ENCODE assay signal across 8 cellular contexts in the genomic region with DNA sequence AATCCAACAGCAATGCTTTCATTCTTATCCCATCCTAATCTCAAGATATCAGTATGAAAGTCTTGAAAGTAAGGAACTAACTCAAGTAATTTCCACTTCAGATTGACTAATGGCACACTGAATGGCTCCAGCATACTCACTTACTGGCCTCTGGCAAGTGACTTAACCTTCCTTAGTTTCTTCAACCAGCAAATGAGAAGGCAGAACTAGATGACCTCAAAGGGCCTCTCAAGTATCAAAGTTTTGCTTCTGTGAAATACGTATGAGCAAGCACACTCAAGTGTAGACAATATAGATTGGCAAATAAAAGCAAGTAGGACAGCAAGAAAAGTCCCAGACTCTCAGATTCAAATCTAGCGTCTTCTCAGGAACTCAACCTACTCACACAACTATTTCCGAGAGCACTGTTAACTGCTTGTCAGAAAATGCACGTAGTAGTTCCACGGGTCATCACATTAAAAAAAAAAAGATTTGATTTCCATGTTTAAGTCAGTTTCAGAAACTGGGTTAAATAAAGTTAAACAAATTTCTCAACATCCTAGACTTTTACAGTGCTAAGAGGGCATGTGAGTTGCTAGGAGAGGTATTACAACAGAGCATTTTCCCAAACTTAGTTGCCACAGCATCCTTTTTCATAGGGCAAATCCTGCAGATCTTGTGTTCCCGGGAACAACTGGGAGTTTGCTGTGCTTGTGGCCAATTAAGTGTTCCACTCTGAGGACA.
DNase-seq lines count a peak whose midpoint lies in the region; ATAC-seq, FAIRE-seq and TF ChIP-seq lines count a peak whose summit lies in the region.

No MANE protein-coding gene starts in this region.

- H3K4me1 ChIP-seq in HEK293 (ENCODE audit: control insufficient read depth, insufficient read depth, low read length) = peaks cover 12% of the 10 kb centered on the region
- peaks cover 19 to 23% of the 10 kb centered on the region in 2 donors for H3K4me1 ChIP-seq in lung (ENCODE audit: control insufficient read depth in 2 of 2, insufficient read depth in 2 of 2, low read length in 2 of 2)

- peaks cover 11% of the 10 kb centered on the region for H3K36me3 Mint-ChIP-seq in activated naive CD8-positive, alpha-beta T cell

- FAIRE-seq in urothelium cell line (lab: Jason Lieb, UNC) = no peak

- TF ChIP-seq CTCF in HEK293 (tag by site-specific recombination; IDR thresholded peaks at IDR 0.05) (no peak), lung (IDR thresholded peaks at IDR 0.05; ENCODE audit: control extremely low read depth, extremely low read depth) (no peak)

- CTCF ChIA-PET in HEK293 (lab: Yijun Ruan, JAX) = interaction anchor here (1.7 kb wide), 1 partner anchor 96 kb away, joined by 5 read pairs; no protein-coding TSS in a partner anchor

- no peaks in the 10 kb centered on the region for H3K27me3 Mint-ChIP-seq in activated naive CD8-positive, alpha-beta T cell

- 38 to 43% methylated on average over 6 of the region's 6 CpGs for WGBS in lung, 2 donors

- DNase-seq in AML-193 (lab: John Stamatoyannopoulos, UW) (peak; percentile 22 to 54), lung (ENCODE audit: low spot score) (no peak), urothelium cell line (ENCODE audit: low spot score) (no peak)

- POLR2A ChIA-PET in HEK293 (lab: Yijun Ruan, JAX) = no interaction called here

- peak overlapping the region; percentile 98 for H3K27ac Mint-ChIP-seq in activated naive CD8-positive, alpha-beta T cell

- peak; percentile 15 for ATAC-seq in lung (ENCODE audit: insufficient read depth, low FRiP score)
- ATAC-seq in HG02884 (IDR thresholded peaks at IDR 0.05; ENCODE audit: unreplicated experiment) = no peak
- ATAC-seq in HG03457 (IDR thresholded peaks at IDR 0.05; ENCODE audit: unreplicated experiment) = no peak
- no peak for ATAC-seq in GM21825 (IDR thresholded peaks at IDR 0.05; ENCODE audit: unreplicated experiment)

- H3K4me3 ChIP-seq in HEK293 (ENCODE audit: low read depth, low read length) (no peak overlapping the region), lung (no peak overlapping the region)

- H3K9me3 Mint-ChIP-seq in activated naive CD8-positive, alpha-beta T cell (ENCODE audit: low read depth) = no peaks in the 10 kb centered on the region

- peaks cover 93% of the 10 kb centered on the region for H3K4me1 Mint-ChIP-seq in activated naive CD8-positive, alpha-beta T cell (ENCODE audit: low read depth)

- peak overlapping the region; percentile 78 for H3K4me3 Mint-ChIP-seq in activated naive CD8-positive, alpha-beta T cell

- H3K27ac ChIP-seq in HEK293 (ENCODE audit: extremely low read depth, low read depth, low read length) (no peak overlapping the region), lung (ENCODE audit: low read depth in 1 of 2, low read length in 1 of 2) (peak overlapping the region in 1 of 2 donors; percentile 81)

- H3K27me3 ChIP-seq in lung (ENCODE audit: control insufficient read depth, insufficient read depth) = no peaks in the 10 kb centered on the region

- H3K36me3 ChIP-seq in HEK293 (ENCODE audit: control insufficient read depth in 2 of 2, insufficient read depth in 1 of 2, low read length in 2 of 2) (no peaks in the 10 kb centered on the region), lung (ENCODE audit: control insufficient read depth in 2 of 2, insufficient read depth in 2 of 2, low read length in 2 of 2) (no peaks in the 10 kb centered on the region)

- H3K9me3 ChIP-seq in HEK293 (ENCODE audit: control insufficient read depth, insufficient read depth, low read depth, low read length) = no peaks in the 10 kb centered on the region
- H3K9me3 ChIP-seq in lung (ENCODE audit: control insufficient read depth in 2 of 2, insufficient read depth in 1 of 2, low read length in 1 of 2) = no peaks in the 10 kb centered on the region

TF ChIP-seq in HEK293, 187 proteins besides CTCF, POLR2A, EP300 and RAD21:
- TF ChIP-seq ZNF792 (tag by site-specific recombination; IDR thresholded peaks at IDR 0.05) (no peak), OSR2 (tag by site-specific recombination; IDR thresholded peaks at IDR 0.05) (peak; percentile 36; the same call in 1 of the 2 replicates), MYNN (tag by site-specific recombination; IDR thresholded peaks at IDR 0.05; ENCODE audit: borderline replicate concordance) (peak; percentile 80), ZNF629 (tag by site-specific recombination; IDR thresholded peaks at IDR 0.05) (peak; percentile 53; the same call in 1 of the 2 replicates)

Comparison
In these comparisons a context has a peak if more than half of its experiments do, and no peak if none do; other contexts are left out.
1. DNase-seq: peak in AML-193 (2 of 2); none in lung (single experiment) and urothelium cell line (single experiment).